In genomic region chr1:42765271-42765670, GRCh38 we compare ENCODE assay signal across 9 cellular contexts. TPM values are rescaled to one million over a fixed set of nuclear protein-coding genes. Genes with fewer than 3 reads are reported as not detected.
A peak's percentile ranks its signal among the peaks of the same experiment; 100 is the strongest.
DNase-seq lines count a peak whose midpoint lies in the region; ATAC-seq, FAIRE-seq and TF ChIP-seq lines count a peak whose summit lies in the region.
"Had no signal": no experiment of that assay in that cellular context is flagged by ENCODE, and none has a peak within 500 bp of the region (broad histone marks: within the 10 kb centered on the region; RNA-seq: fewer than 3 reads in every experiment).

No MANE protein-coding gene starts in this region.

- H3K9me2 ChIP-seq in Loucy (replicated peaks; ENCODE audit: low read depth, low read length), result no peaks in the 10 kb centered on the region

- H3K4me2 ChIP-seq in Loucy (ENCODE audit: low read depth, low read length, poor library complexity, severe bottlenecking), result peak overlapping the region; percentile 95
- H3K4me2 ChIP-seq in osteoblast (ENCODE audit: insufficient read depth, low read length), result peak overlapping the region; percentile 77

- H2AFZ ChIP-seq in Loucy (ENCODE audit: low read length) (no peak overlapping the region), osteoblast (ENCODE audit: low read length) (peak overlapping the region; percentile 93)

- H4K20me1 ChIP-seq in Loucy (ENCODE audit: insufficient read depth, low read length, poor library complexity, severe bottlenecking) (peaks cover 18% of the 10 kb centered on the region), osteoblast (ENCODE audit: insufficient read depth, low read length) (peaks cover 19% of the 10 kb centered on the region)

- FAIRE-seq in urothelium cell line (lab: Jason Lieb, UNC), result no peak
- FAIRE-seq: islet of Langerhans had no signal

- TF ChIP-seq CTCF in BE2C (IDR thresholded peaks at IDR 0.05; ENCODE audit: low read depth, low read length) (no peak), Loucy (conservative IDR thresholded peaks at IDR 0.05; ENCODE audit: low read length) (no peak), epithelial cell of proximal tubule (conservative IDR thresholded peaks at IDR 0.05; ENCODE audit: low read depth, low read length) (no peak), osteoblast (IDR thresholded peaks at IDR 0.05; ENCODE audit: extremely low read depth, low read depth, low read length) (no peak)

- no peaks in the 10 kb centered on the region for H3K27me3 ChIP-seq in BE2C
- no peaks in the 10 kb centered on the region for H3K27me3 ChIP-seq in Loucy (ENCODE audit: insufficient read depth, low read length, poor library complexity, severe bottlenecking)
- H3K27me3 ChIP-seq in osteoblast (ENCODE audit: insufficient read depth, low read length), result no peaks in the 10 kb centered on the region

- no peaks in the 10 kb centered on the region for H3K4me1 ChIP-seq in BE2C
- peaks cover 45% of the 10 kb centered on the region for H3K4me1 ChIP-seq in Loucy (ENCODE audit: insufficient read depth, low read length, poor library complexity, severe bottlenecking)
- peaks cover 20% of the 10 kb centered on the region for H3K4me1 ChIP-seq in osteoblast (ENCODE audit: insufficient read depth, low read length)

- peak overlapping the region; percentile 79 for H3K9ac ChIP-seq in Loucy (ENCODE audit: low read depth, low read length, poor library complexity, severe bottlenecking)

- no peak for ATAC-seq in HG02852 (IDR thresholded peaks at IDR 0.05; ENCODE audit: unreplicated experiment)

- H3K36me3 ChIP-seq in BE2C, result no peaks in the 10 kb centered on the region
- peaks cover 8% of the 10 kb centered on the region; the same call in 1 of the 2 replicates for H3K36me3 ChIP-seq in Loucy (ENCODE audit: insufficient read depth, low read length)
- H3K36me3 ChIP-seq in osteoblast (ENCODE audit: insufficient read depth, low read length), result peaks cover 19% of the 10 kb centered on the region

- DNase-seq in BE2C (no peak), epithelial cell of proximal tubule (ENCODE audit: low read depth) (no peak), osteoblast (ENCODE audit: insufficient read length, low spot score, missing footprints) (no peak), activated gamma-delta T cell (lab: John Stamatoyannopoulos, UW) (no peak), HPDE6-E6E7 (ENCODE audit: extremely low spot score) (no peak), urothelium cell line (ENCODE audit: low spot score) (no peak)

- H3K4me3 ChIP-seq in BE2C (ENCODE audit: low read depth, low read length), result peak overlapping the region; percentile 83
- H3K4me3 ChIP-seq in Loucy (ENCODE audit: low read length, poor library complexity, severe bottlenecking), result peak overlapping the region; percentile 83
- peak overlapping the region; percentile 94 for H3K4me3 ChIP-seq in epithelial cell of proximal tubule (ENCODE audit: low read depth, low read length)
- H3K4me3 ChIP-seq in osteoblast (ENCODE audit: insufficient read depth, low read length), result peak overlapping the region; percentile 99

- H3K27ac ChIP-seq in osteoblast (ENCODE audit: low read depth, low read length), result peak overlapping the region; percentile 88

- H3K9me3 ChIP-seq in BE2C (no peaks in the 10 kb centered on the region), Loucy (ENCODE audit: insufficient read depth, low read depth, low read length) (no peaks in the 10 kb centered on the region), osteoblast (ENCODE audit: low read depth, low read length) (no peaks in the 10 kb centered on the region)

- H3K79me2 ChIP-seq in Loucy (ENCODE audit: insufficient read depth, low read length) (peaks cover 65% of the 10 kb centered on the region), osteoblast (ENCODE audit: insufficient read depth, low read length) (peaks cover 82% of the 10 kb centered on the region)

- H3F3A ChIP-seq in Loucy (ENCODE audit: low read depth), result no peaks in the 10 kb centered on the region

RNA-seq across cellular contexts. Expression of gene P3H1, which starts 1.6 kb away (rescaled TPM):
- 49.6 TPM for polyA plus RNA-seq in BE2C (2012; ENCODE audit: insufficient read depth, insufficient read length, low read depth)
- total RNA-seq in epithelial cell of proximal tubule (44.4 and 51.9 TPM in 2 replicates), osteoblast (209 and 213 TPM in 2 replicates)

RNA-seq across cellular contexts. Expression of gene C1orf50, which starts 1.8 kb away (rescaled TPM):
- polyA plus RNA-seq in BE2C (2012; ENCODE audit: insufficient read depth, insufficient read length, low read depth), result 1.7 TPM
- total RNA-seq in epithelial cell of proximal tubule, result 6.1 and 7.8 TPM in 2 replicates
- total RNA-seq in osteoblast, result 4.7 and 5.9 TPM in 2 replicates

RNA-seq across cellular contexts. Expression of gene TMEM269, which starts 19.5 kb away (rescaled TPM):
- polyA plus RNA-seq in BE2C (2012; ENCODE audit: insufficient read depth, insufficient read length, low read depth), result 0.96 TPM
- total RNA-seq in epithelial cell of proximal tubule, result not detected in 2 replicates
- total RNA-seq in osteoblast, result under 0.01 TPM in 2 replicates

RNA-seq across cellular contexts. Expression of gene CLDN19, which starts 25.2 kb away (rescaled TPM):
- not detected for polyA plus RNA-seq in BE2C (2012; ENCODE audit: insufficient read depth, insufficient read length, low read depth)
- total RNA-seq in epithelial cell of proximal tubule, result 0.29 and 1.2 TPM in 2 replicates
- not detected in 2 replicates for total RNA-seq in osteoblast

RNA-seq across cellular contexts. Expression of gene ERMAP, which starts 51.7 kb away (rescaled TPM):
- 1.8 TPM for polyA plus RNA-seq in BE2C (2012; ENCODE audit: insufficient read depth, insufficient read length, low read depth)
- total RNA-seq in epithelial cell of proximal tubule, result 3.6 and 8.4 TPM in 2 replicates
- total RNA-seq in osteoblast, result 21.7 and 29.2 TPM in 2 replicates
